Comparison of ENCODE assay signal across 22 cellular contexts in genomic region chr18:9732031-9732430, GRCh38. TPM values are rescaled to one million over a fixed set of nuclear protein-coding genes. Genes with fewer than 3 reads are reported as not detected.
DNase-seq lines count a peak whose midpoint lies in the region; ATAC-seq and TF ChIP-seq lines count a peak whose summit lies in the region.
"Had no signal": no experiment of that assay in that cellular context is flagged by ENCODE, and none has a peak within 500 bp of the region (broad histone marks: within the 10 kb centered on the region; RNA-seq: fewer than 3 reads in every experiment).

No MANE protein-coding gene starts in this region.

- H3K79me1 ChIP-seq in IMR-90 (ENCODE audit: low read depth in 1 of 2, low read length in 2 of 2) = peaks cover 17 to 44% of the 10 kb centered on the region in 2 experiments

- TF ChIP-seq POLR2A in IMR-90 (IDR thresholded peaks at IDR 0.05; ENCODE audit: low read depth, low read length) (no peak), sigmoid colon (IDR thresholded peaks at IDR 0.05) (no peak), spleen (IDR thresholded peaks at IDR 0.05) (no peak)

- no peak overlapping the region for H2AK9ac ChIP-seq in IMR-90 (replicated peaks; ENCODE audit: low read depth, low read length, poor library complexity)

- no peaks in the 10 kb centered on the region for H3K9me3 ChIP-seq in IMR-90 (ENCODE audit: control insufficient read depth, insufficient read depth, low read length)
- H3K9me3 ChIP-seq in RWPE2 (ENCODE audit: severe bottlenecking) = no peaks in the 10 kb centered on the region
- no peaks in the 10 kb centered on the region for H3K9me3 ChIP-seq in sigmoid colon
- no peaks in the 10 kb centered on the region for H3K9me3 ChIP-seq in spleen
- H3K9me3 ChIP-seq: BLaER1, Peyer's patch had no signal

- dilution Hi-C loops in IMR-90 (cut with HindIII; ENCODE audit: low sequenced_read_pairs, unreplicated experiment) = no loop called here

- H2BK20ac ChIP-seq in IMR-90 (ENCODE audit: low read depth, low read length) = no peak overlapping the region

- H3K23ac ChIP-seq in IMR-90 (ENCODE audit: low read depth, low read length) = no peak overlapping the region

- H3K36me3 ChIP-seq in IMR-90 (ENCODE audit: control insufficient read depth, insufficient read depth, low read length) (peaks cover 7% of the 10 kb centered on the region; the same call in 1 of the 2 replicates), RWPE2 (ENCODE audit: low read depth) (peaks cover 7% of the 10 kb centered on the region), sigmoid colon (peaks cover 0 to 11% (median 0%) of the 10 kb centered on the region in 4 donors), spleen (peaks cover 0 to 31% (median 4%) of the 10 kb centered on the region in 6 donors)
- H3K36me3 ChIP-seq: BLaER1, Peyer's patch had no signal

- no peak for TF ChIP-seq CTCF in IMR-90 (conservative IDR thresholded peaks at IDR 0.05; ENCODE audit: low read depth, low read length)
- no peak for TF ChIP-seq CTCF in RWPE2 (IDR thresholded peaks at IDR 0.05; ENCODE audit: poor library complexity, severe bottlenecking)
- TF ChIP-seq CTCF in sigmoid colon (IDR thresholded peaks at IDR 0.05) = no peak
- no peak for TF ChIP-seq CTCF in spleen (IDR thresholded peaks at IDR 0.05 in 8 of 11, conservative IDR thresholded peaks at IDR 0.05 in 3 of 11)

- ATAC-seq in IMR-90 (ENCODE audit: low read depth) = no peak
- ATAC-seq in RWPE2 (ENCODE audit: low read depth) = no peak
- ATAC-seq in GM21576 (IDR thresholded peaks at IDR 0.05; ENCODE audit: unreplicated experiment) = no peak
- ATAC-seq: HepG2 had no signal

- no peak overlapping the region for H3K18ac ChIP-seq in IMR-90 (ENCODE audit: low read depth, low read length)

- POLR2A ChIA-PET in IMR-90 (lab: Charles Lee; ENCODE audit: unreplicated experiment) = no interaction called here

- 0 out of 2 replicates have a peak overlapping the region, but pooled peaks have one; percentile 23 for H2AK5ac ChIP-seq in IMR-90 (ENCODE audit: low read depth, low read length)

- H3K9me1 ChIP-seq in IMR-90 (ENCODE audit: insufficient read depth, low read length) = peaks cover 9% of the 10 kb centered on the region; the same call in 1 of the 2 replicates

- no TSS peak for BruUV-seq in IMR-90 (replicated peaks; lab: Mats Ljungman, UMichigan)

- in situ Hi-C loops in IMR-90 (cut with MboI; ENCODE audit: low sequenced_read_pairs) = no loop called here

- H3K27ac ChIP-seq in IMR-90 (ENCODE audit: insufficient read depth, low read length) (no peak overlapping the region), RWPE2 (ENCODE audit: poor library complexity, severe bottlenecking) (peak overlapping the region; percentile 19), sigmoid colon (no peak overlapping the region), spleen (no peak overlapping the region)
- H3K27ac ChIP-seq: BLaER1, Peyer's patch had no signal

- no peak overlapping the region for H2BK15ac ChIP-seq in IMR-90 (ENCODE audit: low read depth, low read length)

- no peak overlapping the region for H2BK5ac ChIP-seq in IMR-90 (ENCODE audit: low read depth, low read length, poor library complexity, severe bottlenecking)

- DNase-seq in IMR-90 (no peak), RWPE2 (ENCODE audit: low spot score) (no peak), islet precursor cell (peak; percentile 48), sigmoid colon (peak; percentile 60), spleen (no peak), NCI-H1048 (lab: John Stamatoyannopoulos, UW) (no peak), hepatic stellate cell (ENCODE audit: low spot score) (no peak)
- DNase-seq: CD4-positive, alpha-beta T cell; COR-L47; DMS79; H9; KBM-7; NCI-H1105 treated with DMSO at 0.1 percent for 48 hours; NCI-H2029 treated with DMSO at 0.1 percent for 48 hours; NCI-H524; NCI-H774; NK-92 treated with Interleukin-12 subunit alpha and Interleukin-12 subunit beta, amount 100 ng/mL, for 24 hours; Right ventricle myocardium superior had no signal

- no peak overlapping the region for H3K4me2 ChIP-seq in IMR-90 (ENCODE audit: low read depth, low read length)
- H3K4me2 ChIP-seq: BLaER1 had no signal

- no peak overlapping the region for H3K9ac ChIP-seq in IMR-90 (ENCODE audit: low read depth, low read length)
- H3K9ac ChIP-seq: BLaER1 had no signal

- no peak overlapping the region for H2BK120ac ChIP-seq in IMR-90 (ENCODE audit: low read depth, low read length)

- intact Hi-C loops in IMR-90 (cut with micrococcal nuclease) (no loop called here), sigmoid colon (cut with DNase I) (no loop called here), spleen (cut with DNase I; ENCODE audit: low total_unique reads) (no loop called here)

- H3K4ac ChIP-seq in IMR-90 (ENCODE audit: low read depth, low read length) = no peak overlapping the region

- no peak overlapping the region for H2AFZ ChIP-seq in IMR-90 (replicated peaks; ENCODE audit: low read length, poor library complexity)

- H3K27me3 ChIP-seq in IMR-90 (ENCODE audit: control insufficient read depth, insufficient read depth, low read length) (no peaks in the 10 kb centered on the region), RWPE2 (ENCODE audit: insufficient read depth, poor library complexity, severe bottlenecking) (no peaks in the 10 kb centered on the region), sigmoid colon (no peaks in the 10 kb centered on the region), spleen (replicated peaks in 1 of 7) (no peaks in the 10 kb centered on the region)
- H3K27me3 ChIP-seq: BLaER1, Peyer's patch had no signal

- no peak for TF ChIP-seq EP300 in sigmoid colon (IDR thresholded peaks at IDR 0.05)

- H4K20me1 ChIP-seq in IMR-90 (ENCODE audit: insufficient read depth, low read length) = peaks cover 46% of the 10 kb centered on the region
- H4K20me1 ChIP-seq: BLaER1 had no signal

- H3K4me3 ChIP-seq in IMR-90 (ENCODE audit: insufficient read depth, low read depth, low read length) (no peak overlapping the region), RWPE2 (ENCODE audit: severe bottlenecking) (no peak overlapping the region), sigmoid colon (no peak overlapping the region), spleen (no peak overlapping the region)
- H3K4me3 ChIP-seq: BLaER1, Peyer's patch had no signal

- H3K4me1 ChIP-seq in IMR-90 (ENCODE audit: control insufficient read depth, insufficient read depth, low read length) = no peaks in the 10 kb centered on the region; the same call in 1 of the 2 replicates
- peaks cover 25% of the 10 kb centered on the region for H3K4me1 ChIP-seq in RWPE2 (ENCODE audit: insufficient read depth, poor library complexity, severe bottlenecking)
- peaks cover 0 to 30% (median 5%) of the 10 kb centered on the region in 4 donors for H3K4me1 ChIP-seq in sigmoid colon
- peaks cover 0 to 38% (median 15%) of the 10 kb centered on the region in 6 donors for H3K4me1 ChIP-seq in spleen

- H3K14ac ChIP-seq in IMR-90 (replicated peaks; ENCODE audit: low read depth, low read length) = no peak overlapping the region

- no peak overlapping the region for H4K5ac ChIP-seq in IMR-90 (ENCODE audit: low read depth, low read length)

- no peak overlapping the region for H3K56ac ChIP-seq in IMR-90 (ENCODE audit: extremely low read depth, insufficient read depth, low read length)

- CTCF ChIA-PET in IMR-90 (lab: Yijun Ruan, JAX) = no interaction called here

- no peak for TF ChIP-seq RAD21 in IMR-90 (IDR thresholded peaks at IDR 0.05; ENCODE audit: low read length)

- no peak overlapping the region for H4K91ac ChIP-seq in IMR-90 (ENCODE audit: insufficient read depth, low read depth, low read length)

- WGBS in IMR-90 (ENCODE audit: extremely low coverage in 2 of 2, insufficient read length in 1 of 2), 2 experiments = 100% methylated on average over 4 of the region's 9 CpGs; no CpG with 5 or more reads in 1 of the 2 experiments
- whole genome bisulfite sequencing in sigmoid colon, 2 donors = 85% methylated on average over 9 of the region's 9 CpGs
- WGBS in spleen, 5 donors = 79 to 88% (median 82%) methylated on average over 7 to 9 of the region's 9 CpGs

- no peak overlapping the region for H4K8ac ChIP-seq in IMR-90 (ENCODE audit: low read depth in 2 of 2, low read length in 2 of 2)

TF ChIP-seq in IMR-90, 13 proteins besides CTCF, POLR2A, EP300 and RAD21:
- TF ChIP-seq MAZ (IDR thresholded peaks at IDR 0.05; ENCODE audit: borderline replicate concordance, low read depth, low read length) (no peak), MAFK (IDR thresholded peaks at IDR 0.05; ENCODE audit: low read depth, low read length) (no peak), FOS (IDR thresholded peaks at IDR 0.05; ENCODE audit: low read depth, low read length) (no peak), RFX5 (IDR thresholded peaks at IDR 0.05; ENCODE audit: low read depth, low read length) (no peak), BHLHE40 (IDR thresholded peaks at IDR 0.05; ENCODE audit: low read depth, low read length) (no peak), MXI1 (IDR thresholded peaks at IDR 0.05; ENCODE audit: borderline replicate concordance, low read depth, low read length) (no peak), RCOR1 (IDR thresholded peaks at IDR 0.05; ENCODE audit: insufficient replicate concordance, low read length) (no peak), SMC3 (IDR thresholded peaks at IDR 0.05; ENCODE audit: low read depth, low read length) (no peak)

RNA-seq across cellular contexts. Expression of gene RAB31, which starts 23.9 kb away (rescaled TPM):
- total RNA-seq in IMR-90 (2012; rRNA removed) (26.9 and 28.9 TPM in 2 replicates), sigmoid colon (10 to 100 TPM; 52.0 to 74.6 (median 65.9) TPM), spleen (100 to 1,000 TPM in 1 of 7 donors, 10 to 100 TPM in 6; 51.7 to 112 (median 83.1) TPM)
- polyA plus RNA-seq in IMR-90 (2012; rRNA removed) (12.3 and 13.8 TPM in 2 replicates), sigmoid colon (10 to 100 TPM; 16.2 to 22.2 (median 21.8) TPM), spleen (10 to 100 TPM; 12.3 to 22.9 (median 15.6) TPM)
- 5.7 and 7.0 TPM in 2 replicates for polyA plus RNA-seq in IMR-90 (2012; cell fraction: cytosol; rRNA removed)
- polyA plus RNA-seq in IMR-90 (2012; cell fraction: nucleus; rRNA removed; ENCODE audit: low replicate concordance) = 13.4 and 18.7 TPM in 2 replicates

Comparison
In these comparisons a context has a peak if more than half of its experiments do, and no peak if none do; other contexts are left out.
1. DNase-seq: peak in islet precursor cell (single experiment) and sigmoid colon (single experiment); none in IMR-90 (single experiment), RWPE2 (single experiment), spleen (single experiment), NCI-H1048 (single experiment) and hepatic stellate cell (single experiment).